10 cellular contexts compared by ENCODE assay signal in genomic region chr15:64857421-64857820, GRCh38. TPM values are rescaled to one million over a fixed set of nuclear protein-coding genes. Genes with fewer than 3 reads are reported as not detected.
DNase-seq lines count a peak whose midpoint lies in the region; ATAC-seq and TF ChIP-seq lines count a peak whose summit lies in the region.
"Had no signal": no experiment of that assay in that cellular context is flagged by ENCODE, and none has a peak within 500 bp of the region (broad histone marks: within the 10 kb centered on the region; RNA-seq: fewer than 3 reads in every experiment).

No MANE protein-coding gene starts in this region.

- DNase-seq in EH (ENCODE audit: low read depth): peak; percentile 91
- DNase-seq in WTC11 (ENCODE audit: low spot score): no peak
- DNase-seq in fibroblast of villous mesenchyme (ENCODE audit: low read depth): peak; percentile 89
- no peak for DNase-seq in progenitor cell of endocrine pancreas (ENCODE audit: low spot score, unreplicated experiment)
- no peak for DNase-seq in HAP-1 (ENCODE audit: low spot score in 2 of 2)
- no peak for DNase-seq in foreskin melanocyte
- DNase-seq in BE2C: no peak
- DNase-seq: stimulated activated naive CD8-positive, alpha-beta T cell treated with anti-CD3 and anti-CD28 coated beads, Interleukin-15, amount 100 ng/mL, for 72 hours had no signal

- ATAC-seq in WTC11 (no peak), GM21360 (IDR thresholded peaks at IDR 0.05; ENCODE audit: unreplicated experiment) (no peak)
- ATAC-seq: stimulated activated naive CD8-positive, alpha-beta T cell treated with anti-CD3 and anti-CD28 coated beads, Interleukin-15, amount 100 ng/mL, for 72 hours had no signal

- H3K27me3 Mint-ChIP-seq in WTC11 (ENCODE audit: low read depth) (no peaks in the 10 kb centered on the region), progenitor cell of endocrine pancreas (no peaks in the 10 kb centered on the region)
- H3K27me3 Mint-ChIP-seq: stimulated activated naive CD8-positive, alpha-beta T cell treated with anti-CD3 and anti-CD28 coated beads, Interleukin-15, amount 100 ng/mL, for 72 hours had no signal

- H3K36me3 Mint-ChIP-seq in WTC11 (peaks cover 47% of the 10 kb centered on the region), progenitor cell of endocrine pancreas (ENCODE audit: insufficient read depth) (no peaks in the 10 kb centered on the region)

- in situ Hi-C loops in HAP-1 (cut with MboI; ENCODE audit: low sequenced_read_pairs): no loop called here

- H3K36me3 ChIP-seq in HAP-1 (replicated peaks) (peaks cover 32% of the 10 kb centered on the region), BE2C (peaks cover 6% of the 10 kb centered on the region; the same call in 1 of the 2 replicates)

- H3K4me1 Mint-ChIP-seq in WTC11 (peaks cover 46% of the 10 kb centered on the region), progenitor cell of endocrine pancreas (ENCODE audit: low read depth) (peaks cover 16% of the 10 kb centered on the region)

- H3K9me3 ChIP-seq in HAP-1 (no peaks in the 10 kb centered on the region), BE2C (no peaks in the 10 kb centered on the region)

- H3K27ac Mint-ChIP-seq in WTC11: peak overlapping the region; percentile 76; the same call in 1 of the 2 replicates
- peak overlapping the region; percentile 87 for H3K27ac Mint-ChIP-seq in progenitor cell of endocrine pancreas

- no peak overlapping the region for H3K4me3 ChIP-seq in fibroblast of villous mesenchyme (ENCODE audit: low read depth, low read length)
- H3K4me3 ChIP-seq in HAP-1: no peak overlapping the region
- H3K4me3 ChIP-seq in BE2C (ENCODE audit: low read depth, low read length): no peak overlapping the region

- H3K9me3 Mint-ChIP-seq in WTC11: no peaks in the 10 kb centered on the region
- H3K9me3 Mint-ChIP-seq in progenitor cell of endocrine pancreas (ENCODE audit: low read depth): no peaks in the 10 kb centered on the region
- H3K9me3 Mint-ChIP-seq: stimulated activated naive CD8-positive, alpha-beta T cell treated with anti-CD3 and anti-CD28 coated beads, Interleukin-15, amount 100 ng/mL, for 72 hours; T-helper 1 cell treated with Interleukin-12 subunit alpha and Interleukin-12 subunit beta and Interleukin-4 antibody, amounts not matched to agents 30 μg/mL and 1 μg/mL, for 36 hours had no signal

- H3K4me1 ChIP-seq in HAP-1 (no peaks in the 10 kb centered on the region), BE2C (peaks cover 15% of the 10 kb centered on the region)

- POLR2A ChIA-PET in WTC11 (lab: Charles Lee): no interaction called here

- H3K4me3 Mint-ChIP-seq in WTC11: no peak overlapping the region
- no peak overlapping the region for H3K4me3 Mint-ChIP-seq in progenitor cell of endocrine pancreas (ENCODE audit: low read depth)
- H3K4me3 Mint-ChIP-seq: stimulated activated naive CD8-positive, alpha-beta T cell treated with anti-CD3 and anti-CD28 coated beads, Interleukin-15, amount 100 ng/mL, for 72 hours; T-helper 1 cell treated with Interleukin-12 subunit alpha and Interleukin-12 subunit beta and Interleukin-4 antibody, amounts not matched to agents 30 μg/mL and 1 μg/mL, for 36 hours had no signal

- H3K27me3 ChIP-seq in HAP-1 (ENCODE audit: low read depth) (no peaks in the 10 kb centered on the region), BE2C (no peaks in the 10 kb centered on the region)

- CTCF ChIA-PET in WTC11 (lab: Charles Lee): interaction anchor here (0.5 to 1.8 kb wide), 4 partner anchors 22 to 47 kb away, joined by 3 to 4 read pairs (median 4); no protein-coding TSS in a partner anchor

- TF ChIP-seq CTCF in WTC11 (IDR thresholded peaks at IDR 0.05): no peak
- TF ChIP-seq CTCF in fibroblast of villous mesenchyme (IDR thresholded peaks at IDR 0.05; ENCODE audit: insufficient read depth, low read depth, low read length): no peak
- no peak for TF ChIP-seq CTCF in progenitor cell of endocrine pancreas (IDR thresholded peaks at IDR 0.05; ENCODE audit: unreplicated experiment)
- TF ChIP-seq CTCF in BE2C (IDR thresholded peaks at IDR 0.05; ENCODE audit: low read depth, low read length): no peak

TF ChIP-seq in WTC11, 78 proteins besides CTCF, POLR2A, EP300 and RAD21:
- TF ChIP-seq PREB (CRISPR knock-in tag; IDR thresholded peaks at IDR 0.05; ENCODE audit: borderline replicate concordance) (no peak), ZNF416 (CRISPR knock-in tag; IDR thresholded peaks at IDR 0.05) (no peak), ZNF121 (CRISPR knock-in tag; IDR thresholded peaks at IDR 0.05) (peak; percentile 82), RORB (CRISPR knock-in tag; IDR thresholded peaks at IDR 0.05) (no peak)

RNA-seq across cellular contexts. Expression of gene PLEKHO2, which starts 15.7 kb away (rescaled TPM):
- total RNA-seq in WTC11 (2021): 21.6 to 22.1 TPM (median 21.9 TPM) in 3 replicates
- 30.9 and 48.8 TPM in 2 replicates for total RNA-seq in fibroblast of villous mesenchyme
- 9.1 and 9.6 TPM in 2 replicates for total RNA-seq in progenitor cell of endocrine pancreas
- polyA plus RNA-seq in BE2C (2012; ENCODE audit: insufficient read depth, insufficient read length, low read depth): 7.2 TPM

RNA-seq across cellular contexts. Expression of gene PIF1, which starts 32.0 kb away (rescaled TPM):
- 174 to 249 TPM (median 184 TPM) in 3 replicates for total RNA-seq in WTC11 (2021)
- total RNA-seq in fibroblast of villous mesenchyme: 9.7 and 11.2 TPM in 2 replicates
- total RNA-seq in progenitor cell of endocrine pancreas: 18.9 and 19.6 TPM in 2 replicates
- 4.6 TPM for polyA plus RNA-seq in BE2C (2012; ENCODE audit: insufficient read depth, insufficient read length, low read depth)

RNA-seq across cellular contexts. Expression of gene ANKDD1A, which starts 54.3 kb away (rescaled TPM):
- 6.1 to 7.9 TPM (median 7.4 TPM) in 3 replicates for total RNA-seq in WTC11 (2021)
- 3.9 and 7.1 TPM in 2 replicates for total RNA-seq in fibroblast of villous mesenchyme
- total RNA-seq in progenitor cell of endocrine pancreas: 1.4 and 2.0 TPM in 2 replicates
- 11.4 TPM for polyA plus RNA-seq in BE2C (2012; ENCODE audit: insufficient read depth, insufficient read length, low read depth)

Comparison
In these comparisons a context has a peak if more than half of its experiments do, and no peak if none do; other contexts are left out.
1. DNase-seq: peak in EH (single experiment) and fibroblast of villous mesenchyme (single experiment); none in WTC11 (single experiment), progenitor cell of endocrine pancreas (single experiment), HAP-1 (0 of 2), foreskin melanocyte (single experiment) and BE2C (single experiment).